In genomic region chr1:24695202-24695974, GRCh38 we compare ENCODE assay signal across 1 cellular context.
A peak's percentile ranks its signal among the peaks of the same experiment; 100 is the strongest.
TF ChIP-seq lines count a peak whose summit lies in the region.

No MANE protein-coding gene starts in this region.

TF ChIP-seq in HepG2, 621 proteins besides CTCF, POLR2A, EP300 and RAD21 (continued from another document):
- peak; percentile 45 for TF ChIP-seq ZNF629 (CRISPR knock-in tag; conservative IDR thresholded peaks at IDR 0.05)
